ENCODE assay signal across 10 cellular contexts in the genomic region with DNA sequence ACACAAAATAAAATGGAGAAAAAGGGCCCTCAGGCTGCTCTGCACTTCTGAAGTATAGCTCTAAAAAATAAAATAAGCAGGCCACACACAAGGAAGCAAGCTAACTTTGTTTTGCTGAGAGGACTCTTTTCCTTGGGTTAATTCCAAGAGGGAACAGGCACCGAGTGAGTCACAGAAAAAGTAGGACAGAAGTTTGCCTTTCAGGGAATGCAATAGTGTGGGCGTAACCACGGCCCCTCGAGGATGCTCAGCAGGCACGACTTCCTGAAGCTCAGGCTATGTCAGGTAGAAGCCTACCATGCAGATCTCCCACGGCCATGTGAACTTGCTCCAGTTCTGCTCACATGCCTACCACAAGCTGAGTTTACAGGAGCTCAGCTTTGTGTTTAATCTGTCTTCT. TPM values are rescaled to one million over a fixed set of nuclear protein-coding genes. Genes with fewer than 3 reads are reported as not detected.
DNase-seq lines count a peak whose midpoint lies in the region; ATAC-seq lines count a peak whose summit lies in the region.
"Had no signal": no experiment of that assay in that cellular context is flagged by ENCODE, and none has a peak within 500 bp of the region (broad histone marks: within the 10 kb centered on the region; RNA-seq: fewer than 3 reads in every experiment).

No MANE protein-coding gene starts in this region.

- H3K9me3 ChIP-seq in aorta (ENCODE audit: control insufficient read depth, low read length): no peaks in the 10 kb centered on the region

- peak; percentile 66 for DNase-seq in M059J (ENCODE audit: low read depth)
- DNase-seq in fibroblast of gingiva (ENCODE audit: low read depth): peak; percentile 62
- peak; percentile 2 for DNase-seq in medulla oblongata (ENCODE audit: extremely low spot score)
- peak; percentile 60 to 80 for DNase-seq in aorta
- no peak for DNase-seq in T-helper 2 cell treated with Interferon-gamma antibody and Interleukin-4, amounts not matched to agents 5 μg/mL and 100 μg/mL, for 36 hours (ENCODE audit: low spot score)
- no peak for DNase-seq in activated naive CD8-positive, alpha-beta T cell treated with anti-CD3 and anti-CD28 coated beads, Interleukin-2, amount 50 U/mL, for 24 hours
- DNase-seq: activated CD4-positive, alpha-beta memory T cell treated with anti-CD3 and anti-CD28 coated beads for 36 hours; hippocampal formation had no signal

- H3K4me3 ChIP-seq in aorta (ENCODE audit: low read length in 2 of 2): no peak overlapping the region
- H3K4me3 ChIP-seq: K562 had no signal

- no peaks in the 10 kb centered on the region for H3K4me1 Mint-ChIP-seq in T-helper 2 cell treated with Interferon-gamma antibody and Interleukin-4, amounts not matched to agents 5 μg/mL and 100 μg/mL, for 36 hours (ENCODE audit: low read depth)
- no peaks in the 10 kb centered on the region for H3K4me1 Mint-ChIP-seq in activated naive CD8-positive, alpha-beta T cell treated with anti-CD3 and anti-CD28 coated beads, Interleukin-2, amount 50 U/mL, for 24 hours

- H3K27ac ChIP-seq in aorta (ENCODE audit: low read depth in 1 of 2, low read length in 2 of 2): peak overlapping the region in 1 of 2 donors; percentile 44

- 12 to 34% methylated on average over 6 of the region's 6 CpGs for WGBS in aorta, 2 donors

- peak; percentile 66 for ATAC-seq in aorta (ENCODE audit: low FRiP score)
- ATAC-seq in activated naive CD8-positive, alpha-beta T cell treated with anti-CD3 and anti-CD28 coated beads, Interleukin-2, amount 50 U/mL, for 24 hours: no peak
- ATAC-seq in GM21515 (IDR thresholded peaks at IDR 0.05; ENCODE audit: unreplicated experiment): no peak
- ATAC-seq: K562 had no signal

- H3K4me3 Mint-ChIP-seq in T-helper 2 cell treated with Interferon-gamma antibody and Interleukin-4, amounts not matched to agents 5 μg/mL and 100 μg/mL, for 36 hours: no peak overlapping the region
- H3K4me3 Mint-ChIP-seq in activated naive CD8-positive, alpha-beta T cell treated with anti-CD3 and anti-CD28 coated beads, Interleukin-2, amount 50 U/mL, for 24 hours: no peak overlapping the region
- H3K4me3 Mint-ChIP-seq: activated CD4-positive, alpha-beta memory T cell treated with anti-CD3 and anti-CD28 coated beads for 36 hours had no signal

- no peaks in the 10 kb centered on the region for H3K4me1 ChIP-seq in aorta (ENCODE audit: control insufficient read depth in 1 of 2, insufficient read depth in 2 of 2, low read length in 2 of 2)

- intact Hi-C loops in aorta (cut with DNase I): no loop called here

- no peaks in the 10 kb centered on the region for H3K36me3 Mint-ChIP-seq in T-helper 2 cell treated with Interferon-gamma antibody and Interleukin-4, amounts not matched to agents 5 μg/mL and 100 μg/mL, for 36 hours (ENCODE audit: low read depth)
- peaks cover 1% of the 10 kb centered on the region for H3K36me3 Mint-ChIP-seq in activated naive CD8-positive, alpha-beta T cell treated with anti-CD3 and anti-CD28 coated beads, Interleukin-2, amount 50 U/mL, for 24 hours (ENCODE audit: low read depth)
- H3K36me3 Mint-ChIP-seq: activated CD4-positive, alpha-beta memory T cell treated with anti-CD3 and anti-CD28 coated beads for 36 hours had no signal

- H3K27ac Mint-ChIP-seq in T-helper 2 cell treated with Interferon-gamma antibody and Interleukin-4, amounts not matched to agents 5 μg/mL and 100 μg/mL, for 36 hours: no peak overlapping the region
- H3K27ac Mint-ChIP-seq in activated naive CD8-positive, alpha-beta T cell treated with anti-CD3 and anti-CD28 coated beads, Interleukin-2, amount 50 U/mL, for 24 hours: no peak overlapping the region
- H3K27ac Mint-ChIP-seq: activated CD4-positive, alpha-beta memory T cell treated with anti-CD3 and anti-CD28 coated beads for 36 hours had no signal

- H3K9me3 Mint-ChIP-seq in T-helper 2 cell treated with Interferon-gamma antibody and Interleukin-4, amounts not matched to agents 5 μg/mL and 100 μg/mL, for 36 hours: no peaks in the 10 kb centered on the region
- H3K9me3 Mint-ChIP-seq in activated naive CD8-positive, alpha-beta T cell treated with anti-CD3 and anti-CD28 coated beads, Interleukin-2, amount 50 U/mL, for 24 hours: no peaks in the 10 kb centered on the region
- H3K9me3 Mint-ChIP-seq: activated CD4-positive, alpha-beta memory T cell treated with anti-CD3 and anti-CD28 coated beads for 36 hours had no signal

- no peaks in the 10 kb centered on the region for H3K36me3 ChIP-seq in aorta (ENCODE audit: control insufficient read depth in 1 of 2, insufficient read depth in 2 of 2, low read length in 1 of 2)

- H3K27me3 ChIP-seq in aorta (ENCODE audit: control insufficient read depth in 1 of 2, insufficient read depth in 2 of 2, low read length in 1 of 2): no peaks in the 10 kb centered on the region

- no peaks in the 10 kb centered on the region for H3K27me3 Mint-ChIP-seq in T-helper 2 cell treated with Interferon-gamma antibody and Interleukin-4, amounts not matched to agents 5 μg/mL and 100 μg/mL, for 36 hours (ENCODE audit: low read depth)
- no peaks in the 10 kb centered on the region for H3K27me3 Mint-ChIP-seq in activated naive CD8-positive, alpha-beta T cell treated with anti-CD3 and anti-CD28 coated beads, Interleukin-2, amount 50 U/mL, for 24 hours
- H3K27me3 Mint-ChIP-seq: activated CD4-positive, alpha-beta memory T cell treated with anti-CD3 and anti-CD28 coated beads for 36 hours had no signal

RNA-seq across cellular contexts. Expression of gene PPP1R2C, which starts 22.1 kb away (rescaled TPM):
- not detected in 2 replicates for total RNA-seq in M059J (2014; rRNA removed; shearing (Covaris generic))
- total RNA-seq in aorta: not detected
- not detected for polyA plus RNA-seq in aorta
- total RNA-seq: activated CD4-positive, alpha-beta memory T cell treated with anti-CD3 and anti-CD28 coated beads for 36 hours; K562 had no signal
- polyA plus RNA-seq: K562 had no signal

Comparison
In these comparisons a context has a peak if more than half of its experiments do, and no peak if none do; other contexts are left out.
1. DNase-seq: peak in M059J (single experiment), fibroblast of gingiva (single experiment), medulla oblongata (single experiment) and aorta (2 of 2); none in T-helper 2 cell treated with Interferon-gamma antibody and Interleukin-4, amounts not matched to agents 5 μg/mL and 100 μg/mL, for 36 hours (single experiment) and activated naive CD8-positive, alpha-beta T cell treated with anti-CD3 and anti-CD28 coated beads, Interleukin-2, amount 50 U/mL, for 24 hours (single experiment).